24 cellular contexts compared by ENCODE assay signal in the genomic region with DNA sequence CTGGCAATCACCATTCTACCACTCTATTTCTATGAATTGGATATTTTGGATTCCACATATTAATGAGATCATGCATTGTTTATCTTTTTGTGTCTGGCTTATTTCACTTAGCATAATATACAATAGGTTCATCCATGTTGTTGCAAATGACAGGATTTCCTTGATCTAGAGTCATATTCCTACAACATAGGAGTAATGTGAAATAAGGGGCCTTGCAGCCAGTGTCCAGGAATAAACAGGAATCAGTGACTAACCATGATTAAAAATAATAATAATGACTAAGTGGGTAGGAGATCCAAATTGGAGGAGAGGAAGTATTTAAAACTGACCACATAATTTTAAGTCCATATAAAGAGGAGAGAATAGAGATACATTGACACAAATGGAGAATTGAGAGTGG. TPM values are rescaled to one million over a fixed set of nuclear protein-coding genes. Genes with fewer than 3 reads are reported as not detected.
"Had no signal": no experiment of that assay in that cellular context is flagged by ENCODE, and none has a peak within 500 bp of the region (broad histone marks: within the 10 kb centered on the region; RNA-seq: fewer than 3 reads in every experiment).

No MANE protein-coding gene starts in this region.

- H3K4me1 Mint-ChIP-seq: activated CD4-positive, alpha-beta T cell treated with anti-CD3 and anti-CD28 coated beads, Interleukin-2, amount 10 ng/mL, durations not matched to agents 24 days and 14 days; activated naive CD4-positive, alpha-beta T cell treated with anti-CD3 and anti-CD28 coated beads, Interleukin-2, amount 10 ng/mL, durations not matched to agents 7 days and 5 days; activated naive CD8-positive, alpha-beta T cell treated with anti-CD3 and anti-CD28 coated beads, Interleukin-2, amount 50 U/mL, for 24 hours; stimulated activated memory B cell treated with anti-CD40 and anti-IgM and Interleukin-4, amounts not matched to agents 10 μg/mL and 1 μg/mL and 100 μg/mL, for 72 hours had no signal

- H3K27me3 Mint-ChIP-seq: activated naive CD4-positive, alpha-beta T cell treated with anti-CD3 and anti-CD28 coated beads, Interleukin-2, amount 10 ng/mL, durations not matched to agents 7 days and 5 days; activated naive CD8-positive, alpha-beta T cell treated with anti-CD3 and anti-CD28 coated beads, Interleukin-2, amount 50 U/mL, for 24 hours had no signal

- H3K4me3 ChIP-seq: lower lobe of right lung, pancreas, upper lobe of right lung had no signal

- H3K36me3 Mint-ChIP-seq: activated naive CD4-positive, alpha-beta T cell treated with anti-CD3 and anti-CD28 coated beads, Interleukin-2, amount 10 ng/mL, durations not matched to agents 7 days and 5 days; mesothelial cell of epicardium; natural killer cell treated with Interleukin-12 subunit alpha and Interleukin-12 subunit beta and Interleukin-15 and Interleukin-18, amount 100 ng/mL, for 72 hours; stimulated activated memory B cell treated with anti-CD40 and anti-IgM and Interleukin-4, amounts not matched to agents 10 μg/mL and 1 μg/mL and 100 μg/mL, for 72 hours had no signal

- ATAC-seq: activated CD8-positive, alpha-beta T cell treated with anti-CD3 and anti-CD28 coated beads, Interleukin-2, amount 10 ng/mL, durations not matched to agents 7 days and 5 days; activated naive CD8-positive, alpha-beta T cell treated with anti-CD3 and anti-CD28 coated beads, Interleukin-2, amount 50 U/mL, for 24 hours; activated T-cell treated with anti-CD3 and anti-CD28 coated beads, Interleukin-2, amount 50 U/mL, for 4 hours; esophagus mucosa; lower lobe of right lung; natural killer cell treated with Interleukin-12 subunit alpha and Interleukin-12 subunit beta and Interleukin-15 and Interleukin-18, amount 100 ng/mL, for 72 hours; sciatic nerve; stimulated activated memory B cell treated with anti-CD40 and anti-IgM and Interleukin-4, amounts not matched to agents 10 μg/mL and 1 μg/mL and 100 μg/mL, for 72 hours; upper lobe of right lung had no signal

- H3K36me3 ChIP-seq: brain microvascular endothelial cell, lower lobe of right lung, neutrophil, pancreas, upper lobe of right lung had no signal

- H3K4me1 ChIP-seq: lower lobe of right lung, upper lobe of right lung had no signal

- H3K27ac Mint-ChIP-seq: activated CD4-positive, alpha-beta T cell treated with anti-CD3 and anti-CD28 coated beads, Interleukin-2, amount 10 ng/mL, durations not matched to agents 24 days and 14 days; activated CD8-positive, alpha-beta T cell treated with anti-CD3 and anti-CD28 coated beads, Interleukin-2, amount 10 ng/mL, durations not matched to agents 7 days and 5 days; activated naive CD4-positive, alpha-beta T cell treated with anti-CD3 and anti-CD28 coated beads, Interleukin-2, amount 10 ng/mL, durations not matched to agents 7 days and 5 days; activated naive CD8-positive, alpha-beta T cell treated with anti-CD3 and anti-CD28 coated beads, Interleukin-2, amount 50 U/mL, for 24 hours; natural killer cell treated with Interleukin-12 subunit alpha and Interleukin-12 subunit beta and Interleukin-15 and Interleukin-18, amount 100 ng/mL, for 72 hours; stimulated activated memory B cell treated with anti-CD40 and anti-IgM and Interleukin-4, amounts not matched to agents 10 μg/mL and 1 μg/mL and 100 μg/mL, for 72 hours had no signal

- H3K9me3 Mint-ChIP-seq: activated CD4-positive, alpha-beta T cell treated with anti-CD3 and anti-CD28 coated beads, Interleukin-2, amount 10 ng/mL, durations not matched to agents 24 days and 14 days; activated naive CD4-positive, alpha-beta T cell treated with anti-CD3 and anti-CD28 coated beads, Interleukin-2, amount 10 ng/mL, durations not matched to agents 7 days and 5 days; activated naive CD8-positive, alpha-beta T cell treated with anti-CD3 and anti-CD28 coated beads, Interleukin-2, amount 50 U/mL, for 24 hours; activated T-cell treated with anti-CD3 and anti-CD28 coated beads, Interleukin-2, amount 50 U/mL, for 4 hours; mesothelial cell of epicardium; natural killer cell treated with Interleukin-12 subunit alpha and Interleukin-12 subunit beta and Interleukin-15 and Interleukin-18, amount 100 ng/mL, for 72 hours; stimulated activated memory B cell treated with anti-CD40 and anti-IgM and Interleukin-4, amounts not matched to agents 10 μg/mL and 1 μg/mL and 100 μg/mL, for 72 hours had no signal

- H3K9me3 ChIP-seq: lower lobe of right lung, neutrophil, pancreas, upper lobe of right lung had no signal

- H3K4me3 Mint-ChIP-seq: activated CD4-positive, alpha-beta T cell treated with anti-CD3 and anti-CD28 coated beads, Interleukin-2, amount 10 ng/mL, durations not matched to agents 24 days and 14 days; activated CD8-positive, alpha-beta T cell treated with anti-CD3 and anti-CD28 coated beads, Interleukin-2, amount 10 ng/mL, durations not matched to agents 7 days and 5 days; activated naive CD4-positive, alpha-beta T cell treated with anti-CD3 and anti-CD28 coated beads, Interleukin-2, amount 10 ng/mL, durations not matched to agents 7 days and 5 days; activated naive CD8-positive, alpha-beta T cell treated with anti-CD3 and anti-CD28 coated beads, Interleukin-2, amount 50 U/mL, for 24 hours; activated T-cell treated with anti-CD3 and anti-CD28 coated beads, Interleukin-2, amount 50 U/mL, for 4 hours; mesothelial cell of epicardium; natural killer cell treated with Interleukin-12 subunit alpha and Interleukin-12 subunit beta and Interleukin-15 and Interleukin-18, amount 100 ng/mL, for 72 hours; stimulated activated memory B cell treated with anti-CD40 and anti-IgM and Interleukin-4, amounts not matched to agents 10 μg/mL and 1 μg/mL and 100 μg/mL, for 72 hours had no signal

- DNase-seq: activated CD4-positive, alpha-beta T cell treated with anti-CD3 and anti-CD28 coated beads, Interleukin-2, amount 10 ng/mL, durations not matched to agents 24 days and 14 days; activated CD8-positive, alpha-beta T cell treated with anti-CD3 and anti-CD28 coated beads, Interleukin-2, amount 10 ng/mL, durations not matched to agents 7 days and 5 days; activated effector memory CD4-positive, alpha-beta T cell treated with Interleukin-2 at 50 U/mL for 16 hours; activated naive CD4-positive, alpha-beta T cell treated with anti-CD3 and anti-CD28 coated beads, Interleukin-2, amount 10 ng/mL, durations not matched to agents 7 days and 5 days; activated naive CD8-positive, alpha-beta T cell treated with anti-CD3 and anti-CD28 coated beads, Interleukin-2, amount 50 U/mL, for 24 hours; activated T-cell treated with anti-CD3 and anti-CD28 coated beads, Interleukin-2, amount 50 U/mL, for 4 hours; aorta; brain microvascular endothelial cell; cortex of kidney; effector CD4-positive, alpha-beta T cell; glutamatergic neuron; hippocampal formation; islet precursor cell; lower lobe of right lung; pancreas; stimulated activated CD4-positive, alpha-beta T cell treated with anti-CD3 and anti-CD28 coated beads, Interleukin-4, amount 100 ng/mL, for 4 hours; T1000; upper lobe of right lung had no signal

- H3K27ac ChIP-seq: brain microvascular endothelial cell, lower lobe of right lung, neutrophil, pancreas, upper lobe of right lung had no signal

- H3K27me3 ChIP-seq: brain microvascular endothelial cell, neutrophil, upper lobe of right lung had no signal

RNA-seq across cellular contexts. Expression of gene SCIN, which starts 49.9 kb away (rescaled TPM):
- total RNA-seq: activated CD4-positive, alpha-beta T cell treated with anti-CD3 and anti-CD28 coated beads, Interleukin-2, amount 10 ng/mL, durations not matched to agents 24 days and 14 days; natural killer cell treated with Interleukin-12 subunit alpha and Interleukin-12 subunit beta and Interleukin-15 and Interleukin-18, amount 100 ng/mL, for 72 hours had no signal
